11 cellular contexts compared by ENCODE assay signal in the genomic region with DNA sequence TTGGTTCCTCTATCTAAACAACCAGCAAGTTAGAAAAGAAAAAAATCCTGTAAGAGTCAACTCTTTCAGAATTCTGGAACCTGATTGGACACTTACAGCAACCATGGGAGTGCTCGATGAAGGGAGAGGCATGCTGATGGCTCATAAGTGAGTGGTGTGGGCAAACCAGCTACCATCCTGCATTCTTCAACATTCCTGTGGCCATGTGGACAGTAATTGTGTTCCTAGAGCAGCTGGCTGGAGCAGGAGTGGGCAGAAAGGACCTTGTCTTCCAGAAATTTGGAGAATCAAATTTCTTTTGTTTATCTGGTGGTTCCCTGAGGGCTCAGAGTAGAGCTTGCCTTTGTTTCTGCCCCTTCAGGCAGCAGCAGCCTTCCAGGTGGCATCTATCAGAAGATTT. TPM values are rescaled to one million over a fixed set of nuclear protein-coding genes. Genes with fewer than 3 reads are reported as not detected.
DNase-seq lines count a peak whose midpoint lies in the region; ATAC-seq and TF ChIP-seq lines count a peak whose summit lies in the region.
"Had no signal": no experiment of that assay in that cellular context is flagged by ENCODE, and none has a peak within 500 bp of the region (broad histone marks: within the 10 kb centered on the region; RNA-seq: fewer than 3 reads in every experiment).

No MANE protein-coding gene starts in this region.

- intact Hi-C loops in MCF 10A (cut with micrococcal nuclease): no loop called here

- peaks cover 19% of the 10 kb centered on the region for H3K4me1 Mint-ChIP-seq in MCF 10A (ENCODE audit: insufficient read depth, unreplicated experiment)

- H3K27ac Mint-ChIP-seq in MCF 10A (ENCODE audit: low read depth, unreplicated experiment): no peak overlapping the region
- H3K27ac Mint-ChIP-seq: CD4-positive, alpha-beta memory T cell had no signal

- H3K27me3 Mint-ChIP-seq in MCF 10A (ENCODE audit: insufficient read depth, unreplicated experiment): no peaks in the 10 kb centered on the region

- H3K4me3 Mint-ChIP-seq in MCF 10A (ENCODE audit: unreplicated experiment): no peak overlapping the region
- H3K4me3 Mint-ChIP-seq: activated T-cell treated with anti-CD3 and anti-CD28 coated beads, Interleukin-2, amount 50 U/mL, for 4 hours; CD4-positive, alpha-beta memory T cell had no signal

- DNase-seq in COLO829 (ENCODE audit: low spot score): peak; percentile 66
- DNase-seq in LHCN-M2 (ENCODE audit: low read depth): peak; percentile 100
- DNase-seq in MCF 10A (ENCODE audit: unreplicated experiment): peak; percentile 68
- DNase-seq in kidney glomerular epithelial cell (lab: John Stamatoyannopoulos, UW): peak; percentile 93
- DNase-seq in NCI-H2081 (lab: John Stamatoyannopoulos, UW): no peak
- DNase-seq in HEK293T (ENCODE audit: extremely low spot score): no peak
- DNase-seq: activated T-cell treated with anti-CD3 and anti-CD28 coated beads, Interleukin-2, amount 50 U/mL, for 4 hours; CD4-positive, alpha-beta memory T cell; NCI-H82 had no signal

- no peak for ATAC-seq in GM21447 (IDR thresholded peaks at IDR 0.05; ENCODE audit: unreplicated experiment)
- ATAC-seq in GM18498 (IDR thresholded peaks at IDR 0.05; ENCODE audit: unreplicated experiment): no peak
- ATAC-seq: activated T-cell treated with anti-CD3 and anti-CD28 coated beads, Interleukin-2, amount 50 U/mL, for 4 hours had no signal

- no peaks in the 10 kb centered on the region for H3K9me3 Mint-ChIP-seq in MCF 10A (ENCODE audit: unreplicated experiment)

- POLR2A ChIA-PET in MCF 10A (lab: Yijun Ruan, JAX) (interaction anchor here (0.7 to 1.2 kb wide), 4 partner anchors 9 to 299 kb away, joined by 3 to 4 read pairs (median 3); no protein-coding TSS in a partner anchor), HEK293T (lab: Yijun Ruan, JAX) (no interaction called here)

- no peaks in the 10 kb centered on the region for H3K36me3 Mint-ChIP-seq in MCF 10A (ENCODE audit: insufficient read depth, unreplicated experiment)
- H3K36me3 Mint-ChIP-seq: CD4-positive, alpha-beta memory T cell had no signal

- TF ChIP-seq CTCF in MCF 10A (IDR thresholded peaks at IDR 0.05; ENCODE audit: unreplicated experiment): no peak

- CTCF ChIA-PET in MCF 10A (lab: Yijun Ruan, JAX): interaction anchor here (0.7 kb wide), 2 partner anchors 14 to 52 kb away, joined by 3 read pairs; no protein-coding TSS in a partner anchor
- CTCF ChIA-PET in HEK293T (lab: Yijun Ruan, JAX): no interaction called here

- no TSS peak for BruUV-seq in MCF 10A (replicated peaks; lab: Mats Ljungman, UMichigan)

TF ChIP-seq in HEK293T, 16 proteins besides CTCF, POLR2A, EP300 and RAD21:
- TF ChIP-seq L3MBTL2 (conservative IDR thresholded peaks at IDR 0.05): no peak
- no peak for TF ChIP-seq ARNT (IDR thresholded peaks at IDR 0.05)
- no peak for TF ChIP-seq TARDBP (IDR thresholded peaks at IDR 0.05)
- TF ChIP-seq FOXK2 (IDR thresholded peaks at IDR 0.05): no peak
- TF ChIP-seq FOXM1 (IDR thresholded peaks at IDR 0.05; ENCODE audit: borderline replicate concordance): no peak
- no peak for TF ChIP-seq ZNF384 (IDR thresholded peaks at IDR 0.05)
- no peak for TF ChIP-seq ELF4 (IDR thresholded peaks at IDR 0.05)
- TF ChIP-seq, protein P1, sequence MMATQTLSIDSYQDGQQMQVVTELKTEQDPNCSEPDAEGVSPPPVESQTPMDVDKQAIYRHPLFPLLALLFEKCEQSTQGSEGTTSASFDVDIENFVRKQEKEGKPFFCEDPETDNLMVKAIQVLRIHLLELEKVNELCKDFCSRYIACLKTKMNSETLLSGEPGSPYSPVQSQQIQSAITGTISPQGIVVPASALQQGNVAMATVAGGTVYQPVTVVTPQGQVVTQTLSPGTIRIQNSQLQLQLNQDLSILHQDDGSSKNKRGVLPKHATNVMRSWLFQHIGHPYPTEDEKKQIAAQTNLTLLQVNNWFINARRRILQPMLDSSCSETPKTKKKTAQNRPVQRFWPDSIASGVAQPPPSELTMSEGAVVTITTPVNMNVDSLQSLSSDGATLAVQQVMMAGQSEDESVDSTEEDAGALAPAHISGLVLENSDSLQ (IDR thresholded peaks at IDR 0.05): no peak
- no peak for TF ChIP-seq SUZ12 (IDR thresholded peaks at IDR 0.05)
- TF ChIP-seq NFRKB (IDR thresholded peaks at IDR 0.05): no peak
- TF ChIP-seq BHLHE40 (IDR thresholded peaks at IDR 0.05; ENCODE audit: borderline replicate concordance): no peak
- TF ChIP-seq SP1 (IDR thresholded peaks at IDR 0.05): no peak
- TF ChIP-seq LEF1 (IDR thresholded peaks at IDR 0.05; ENCODE audit: borderline replicate concordance): no peak

RNA-seq across cellular contexts. Expression of a gene that starts 22.5 kb away (rescaled TPM):
- total RNA-seq in LHCN-M2 (2014; rRNA removed) (not detected in 2 replicates), MCF 10A (2022) (not detected in 2 replicates)
- polyA plus RNA-seq in LHCN-M2 (2012): not detected
- total RNA-seq: CD4-positive, alpha-beta memory T cell had no signal
- polyA plus RNA-seq: CD4-positive, alpha-beta memory T cell had no signal

RNA-seq across cellular contexts. Expression of a gene that starts 25.6 kb away (rescaled TPM):
- total RNA-seq in LHCN-M2 (2014; rRNA removed): not detected in 2 replicates
- polyA plus RNA-seq in LHCN-M2 (2012): 0.09 TPM
- not detected in 2 replicates for total RNA-seq in MCF 10A (2022)

RNA-seq across cellular contexts. Expression of a gene that starts 37.2 kb away (rescaled TPM):
- total RNA-seq in LHCN-M2 (2014; rRNA removed) (136 TPM in 2 replicates), MCF 10A (2022) (107 and 153 TPM in 2 replicates)
- 178 TPM for polyA plus RNA-seq in LHCN-M2 (2012)

RNA-seq across cellular contexts. Expression of a gene that starts 40.2 kb away (rescaled TPM):
- 193 and 201 TPM in 2 replicates for total RNA-seq in LHCN-M2 (2014; rRNA removed)
- 235 TPM for polyA plus RNA-seq in LHCN-M2 (2012)
- total RNA-seq in MCF 10A (2022): 118 and 179 TPM in 2 replicates

RNA-seq across cellular contexts. Expression of a gene that starts 59.4 kb away (rescaled TPM):
- total RNA-seq in LHCN-M2 (2014; rRNA removed) (not detected in 2 replicates), MCF 10A (2022) (not detected in 2 replicates)
- not detected for polyA plus RNA-seq in LHCN-M2 (2012)

Comparison
In these comparisons a context has a peak if more than half of its experiments do, and no peak if none do; other contexts are left out.
1. DNase-seq: peak in COLO829 (single experiment), LHCN-M2 (single experiment), MCF 10A (single experiment) and kidney glomerular epithelial cell (single experiment); none in NCI-H2081 (0 of 2) and HEK293T (single experiment).